Comparison of ENCODE assay signal across 23 cellular contexts in genomic region chr10:114815751-114816150, GRCh38.
"Had no signal": no experiment of that assay in that cellular context is flagged by ENCODE, and none has a peak within 500 bp of the region (broad histone marks: within the 10 kb centered on the region; RNA-seq: fewer than 3 reads in every experiment).

No MANE protein-coding gene starts in this region.

- ATAC-seq: activated CD4-positive, alpha-beta T cell treated with anti-CD3 and anti-CD28 coated beads for 36 hours; effector memory CD8-positive, alpha-beta T cell; esophagus mucosa; heart right ventricle; natural killer cell had no signal

- H3K4me3 ChIP-seq: ascending aorta, heart right ventricle, left ventricle myocardium inferior, lung, neural progenitor cell, right atrium auricular region, smooth muscle cell, suprapubic skin, tibial artery had no signal

- H2AFZ ChIP-seq: neural progenitor cell had no signal

- H3K27me3 ChIP-seq: ascending aorta, heart right ventricle, neural progenitor cell, right atrium auricular region, suprapubic skin, tibial artery had no signal

- H3K9ac ChIP-seq: neural progenitor cell had no signal

- H3K9me3 ChIP-seq: ascending aorta, heart right ventricle, left ventricle myocardium inferior, right atrium auricular region, suprapubic skin, tibial artery had no signal

- H3K27ac ChIP-seq: ascending aorta, left ventricle myocardium inferior, neural progenitor cell, right atrium auricular region, suprapubic skin, tibial artery had no signal

- H3K4me2 ChIP-seq: neural progenitor cell, smooth muscle cell had no signal

- DNase-seq: activated CD4-positive, alpha-beta T cell treated with anti-CD3 and anti-CD28 coated beads for 36 hours; activated CD4-positive, alpha-beta T cell treated with anti-CD3 and anti-CD28 coated beads, Interleukin-2, amount 50 U/mL, for 4 hours; activated CD4-positive, CD25-positive, alpha-beta regulatory T cell; activated gamma-delta T cell; activated naive CD4-positive, alpha-beta T cell treated with anti-CD3 and anti-CD28 coated beads, Interleukin-2, amount 10 ng/mL, durations not matched to agents 7 days and 5 days; activated naive CD8-positive, alpha-beta T cell treated with anti-CD3 and anti-CD28 coated beads, Interleukin-2, amount 10 ng/mL, durations not matched to agents 7 days and 5 days; activated T-cell treated with anti-CD3 and anti-CD28 coated beads for 4 hours; cortex of kidney; effector memory CD8-positive, alpha-beta T cell; heart right ventricle; left ventricle myocardium inferior; mesendoderm; natural killer cell; stimulated activated CD4-positive, alpha-beta T cell treated with anti-CD3 and anti-CD28 coated beads, Interleukin-1b, Interleukin-23, amount 100 ng/mL, for 48 hours; stimulated activated naive CD4-positive, alpha-beta T cell; tibial artery had no signal

- H3K36me3 ChIP-seq: ascending aorta, heart right ventricle, left ventricle myocardium inferior, neural progenitor cell, right atrium auricular region, suprapubic skin, tibial artery had no signal

- H3K4me1 ChIP-seq: ascending aorta, left ventricle myocardium inferior, neural progenitor cell, right atrium auricular region, tibial artery had no signal
